11 cellular contexts compared by ENCODE assay signal in the genomic region with DNA sequence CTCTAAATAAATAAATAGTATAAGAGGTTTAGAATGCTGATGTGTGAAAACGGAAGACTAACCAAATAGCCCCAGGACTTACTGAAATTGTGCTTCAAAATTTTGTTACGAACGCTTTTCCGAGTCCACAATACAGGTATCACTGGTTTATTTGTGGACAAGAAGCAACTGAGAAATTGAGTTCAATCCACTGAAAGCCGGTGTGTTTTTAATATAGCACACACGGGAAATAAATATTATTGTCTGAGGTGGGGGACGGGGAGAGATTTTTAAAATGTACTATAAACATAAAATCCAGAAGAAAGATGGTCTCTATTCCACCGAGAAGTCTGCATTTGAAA. TPM values are rescaled to one million over a fixed set of nuclear protein-coding genes. Genes with fewer than 3 reads are reported as not detected.
DNase-seq lines count a peak whose midpoint lies in the region; ATAC-seq and TF ChIP-seq lines count a peak whose summit lies in the region.
"Had no signal": no experiment of that assay in that cellular context is flagged by ENCODE, and none has a peak within 500 bp of the region (broad histone marks: within the 10 kb centered on the region; RNA-seq: fewer than 3 reads in every experiment).

No MANE protein-coding gene starts in this region.

- H3K27ac ChIP-seq in CD8-positive, alpha-beta T cell (ENCODE audit: low read depth, low read length), result no peak overlapping the region
- H3K27ac ChIP-seq in SK-N-MC (no peak overlapping the region), parathyroid adenoma (no peak overlapping the region)

- H3K27me3 ChIP-seq in CD8-positive, alpha-beta T cell (ENCODE audit: insufficient read depth, low read length), result peaks cover 15% of the 10 kb centered on the region
- no peaks in the 10 kb centered on the region for H3K27me3 ChIP-seq in parathyroid adenoma (ENCODE audit: control insufficient read depth, insufficient read depth, low read length)
- H3K27me3 ChIP-seq in BE2C, result peaks cover 21% of the 10 kb centered on the region

- H3K4me1 ChIP-seq in CD8-positive, alpha-beta T cell (ENCODE audit: insufficient read depth, low read length), result no peaks in the 10 kb centered on the region
- H3K4me1 ChIP-seq in parathyroid adenoma (no peaks in the 10 kb centered on the region), BE2C (no peaks in the 10 kb centered on the region)

- no peak for ATAC-seq in CD8-positive, alpha-beta T cell
- ATAC-seq in HG02610 (IDR thresholded peaks at IDR 0.05; ENCODE audit: unreplicated experiment), result no peak
- no peak for ATAC-seq in GM19023 (IDR thresholded peaks at IDR 0.05; ENCODE audit: unreplicated experiment)

- H3K9me3 Mint-ChIP-seq in CD8-positive, alpha-beta T cell, result no peaks in the 10 kb centered on the region

- H2AFZ ChIP-seq in parathyroid adenoma, result no peak overlapping the region

- intact Hi-C loops in CD8-positive, alpha-beta T cell (cut with DNase I, micrococcal nuclease), result no loop called here

- TF ChIP-seq CTCF in CD8-positive, alpha-beta T cell (IDR thresholded peaks at IDR 0.05), result no peak
- TF ChIP-seq CTCF in fibroblast of mammary gland (conservative IDR thresholded peaks at IDR 0.05; ENCODE audit: control insufficient read depth, insufficient read depth, low read depth, low read length) (no peak), parathyroid adenoma (IDR thresholded peaks at IDR 0.05) (no peak), BE2C (IDR thresholded peaks at IDR 0.05; ENCODE audit: low read depth, low read length) (no peak)

- no peaks in the 10 kb centered on the region for H3K9me3 ChIP-seq in CD8-positive, alpha-beta T cell (ENCODE audit: low read length)
- no peaks in the 10 kb centered on the region for H3K9me3 ChIP-seq in SK-N-MC (ENCODE audit: low read depth, low read length)
- no peaks in the 10 kb centered on the region for H3K9me3 ChIP-seq in parathyroid adenoma (ENCODE audit: control insufficient read depth, low read length)
- H3K9me3 ChIP-seq in BE2C, result no peaks in the 10 kb centered on the region

- H3K4me3 Mint-ChIP-seq in CD8-positive, alpha-beta T cell, result peak overlapping the region; percentile 9

- H3K9ac ChIP-seq in SK-N-MC (ENCODE audit: insufficient read length) (no peak overlapping the region), parathyroid adenoma (no peak overlapping the region)

- H3K27me3 Mint-ChIP-seq in CD8-positive, alpha-beta T cell (ENCODE audit: low read depth), result peaks cover 54% of the 10 kb centered on the region

- POLR2A ChIA-PET in CD8-positive, alpha-beta T cell (lab: Charles Lee), result no interaction called here

- H3K79me2 ChIP-seq in parathyroid adenoma, result no peaks in the 10 kb centered on the region

- no peak for DNase-seq in CD8-positive, alpha-beta T cell
- DNase-seq in SK-N-MC (ENCODE audit: low read depth, low spot score) (no peak), fibroblast of mammary gland (ENCODE audit: low read depth) (no peak), NCI-H510A (lab: John Stamatoyannopoulos, UW) (no peak), BE2C (no peak)
- DNase-seq: activated T-cell treated with anti-CD3 and anti-CD28 coated beads for 4 hours, DMS79, NCI-H2171 treated with DMSO at 0.1 percent for 48 hours had no signal

- H3K36me3 ChIP-seq in CD8-positive, alpha-beta T cell (ENCODE audit: insufficient read depth, low read length), result no peaks in the 10 kb centered on the region
- H3K36me3 ChIP-seq in SK-N-MC (ENCODE audit: insufficient read depth, low read length) (no peaks in the 10 kb centered on the region), parathyroid adenoma (ENCODE audit: control insufficient read depth, insufficient read depth, low read length) (no peaks in the 10 kb centered on the region), BE2C (no peaks in the 10 kb centered on the region)

- no peak overlapping the region for H3K4me3 ChIP-seq in CD8-positive, alpha-beta T cell (ENCODE audit: low read depth, low read length)
- H3K4me3 ChIP-seq in SK-N-MC, result peak overlapping the region; percentile 51; the same call in 1 of the 2 replicates
- peak overlapping the region; percentile 48 for H3K4me3 ChIP-seq in fibroblast of mammary gland (ENCODE audit: control insufficient read depth, low read depth, low read length)
- no peak overlapping the region for H3K4me3 ChIP-seq in parathyroid adenoma (ENCODE audit: low read depth, low read length)
- H3K4me3 ChIP-seq in BE2C (ENCODE audit: low read depth, low read length), result no peak overlapping the region; the same call in 1 of the 2 replicates

- H3K4me2 ChIP-seq in parathyroid adenoma (ENCODE audit: low read length), result peak overlapping the region; percentile 11

- H3K27ac Mint-ChIP-seq in CD8-positive, alpha-beta T cell, result no peak overlapping the region

- H3K4me1 Mint-ChIP-seq in CD8-positive, alpha-beta T cell (ENCODE audit: low read depth), result peaks cover 13% of the 10 kb centered on the region

- no peaks in the 10 kb centered on the region for H3K36me3 Mint-ChIP-seq in CD8-positive, alpha-beta T cell

- CTCF ChIA-PET in CD8-positive, alpha-beta T cell (lab: Charles Lee), result no interaction called here

RNA-seq across cellular contexts. Expression of a gene that starts 0.6 kb away (rescaled TPM):
- not detected for total RNA-seq in CD8-positive, alpha-beta T cell
- not detected for polyA plus RNA-seq in BE2C (2012; ENCODE audit: insufficient read depth, insufficient read length, low read depth)

Comparison
In these comparisons a context has a peak if more than half of its experiments do, and no peak if none do; other contexts are left out.
1. H3K4me3 ChIP-seq: peak in SK-N-MC (single experiment) and fibroblast of mammary gland (single experiment); none in CD8-positive, alpha-beta T cell (single experiment), parathyroid adenoma (single experiment) and BE2C (single experiment).